16 cellular contexts compared by ENCODE assay signal in the genomic region with DNA sequence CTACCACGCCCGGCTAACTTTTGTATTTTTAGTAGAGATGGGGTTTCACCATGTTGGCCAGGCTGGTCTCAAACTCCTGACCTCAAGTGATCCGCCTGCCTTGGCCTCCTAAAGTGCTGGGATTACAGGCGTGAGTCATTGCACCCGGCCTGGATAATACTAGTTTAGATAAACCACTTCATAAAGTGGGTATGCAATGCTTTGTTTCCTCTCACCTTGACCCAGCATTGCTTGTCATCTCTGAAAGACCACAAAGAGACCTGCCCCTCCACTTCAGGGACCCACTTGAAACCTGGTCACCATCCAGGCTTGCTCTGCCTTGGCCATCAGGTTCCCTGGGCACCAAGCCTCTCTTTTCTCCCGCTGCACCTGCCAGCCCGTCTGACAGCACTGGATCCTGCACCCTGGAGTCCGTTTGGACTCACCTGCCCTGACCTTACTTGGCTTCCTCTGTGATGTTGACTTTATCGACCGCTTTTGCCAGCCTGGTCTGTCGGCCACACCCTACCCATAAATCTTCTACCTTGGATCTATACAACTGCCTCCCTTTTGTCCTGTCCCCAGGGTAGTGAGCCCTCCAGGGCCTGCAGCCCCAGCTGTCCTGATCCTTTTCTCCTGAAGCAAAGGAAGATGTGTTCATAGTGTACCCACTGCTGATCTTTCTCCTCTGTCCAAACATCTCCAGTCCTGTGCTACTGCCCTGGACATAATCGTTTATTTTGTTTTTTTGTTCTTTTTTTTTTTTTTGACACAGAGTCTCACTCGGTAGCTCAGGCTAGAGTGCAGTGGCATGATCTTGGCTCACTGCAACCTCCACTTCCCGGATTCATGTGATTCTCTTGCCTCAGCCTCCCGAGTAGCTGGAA. TPM values are rescaled to one million over a fixed set of nuclear protein-coding genes. Genes with fewer than 3 reads are reported as not detected.
DNase-seq lines count a peak whose midpoint lies in the region; ATAC-seq and TF ChIP-seq lines count a peak whose summit lies in the region.
"Had no signal": no experiment of that assay in that cellular context is flagged by ENCODE, and none has a peak within 500 bp of the region (broad histone marks: within the 10 kb centered on the region; RNA-seq: fewer than 3 reads in every experiment).

No MANE protein-coding gene starts in this region.

- H3K36me3 Mint-ChIP-seq in activated naive CD8-positive, alpha-beta T cell treated with anti-CD3 and anti-CD28 coated beads for 36 hours: no peaks in the 10 kb centered on the region
- H3K36me3 Mint-ChIP-seq: activated naive CD4-positive, alpha-beta T cell treated with anti-CD3 and anti-CD28 coated beads, Interleukin-2, amount 10 ng/mL, durations not matched to agents 7 days and 5 days had no signal

- H3K4me3 ChIP-seq in left ventricle myocardium inferior (no peak overlapping the region), upper lobe of right lung (no peak overlapping the region)
- H3K4me3 ChIP-seq in effector memory CD4-positive, alpha-beta T cell (ENCODE audit: insufficient read depth, low read depth, low read length, poor library complexity, severe bottlenecking): no peak overlapping the region
- H3K4me3 ChIP-seq: tibial nerve had no signal

- no peaks in the 10 kb centered on the region for H3K4me1 ChIP-seq in left ventricle myocardium inferior
- H3K4me1 ChIP-seq in upper lobe of right lung: no peaks in the 10 kb centered on the region
- no peaks in the 10 kb centered on the region for H3K4me1 ChIP-seq in effector memory CD4-positive, alpha-beta T cell (ENCODE audit: control insufficient read depth, insufficient read depth, low read length, poor library complexity, severe bottlenecking)
- H3K4me1 ChIP-seq: tibial nerve had no signal

- no peak overlapping the region for H3K27ac Mint-ChIP-seq in activated naive CD8-positive, alpha-beta T cell treated with anti-CD3 and anti-CD28 coated beads for 36 hours
- H3K27ac Mint-ChIP-seq: activated CD8-positive, alpha-beta T cell treated with anti-CD3 and anti-CD28 coated beads, Interleukin-2, amount 10 ng/mL, durations not matched to agents 7 days and 5 days; activated naive CD4-positive, alpha-beta T cell treated with anti-CD3 and anti-CD28 coated beads, Interleukin-2, amount 10 ng/mL, durations not matched to agents 7 days and 5 days; HFFc6 had no signal

- intact Hi-C loops in Right ventricle myocardium superior (cut with DNase I): no loop called here
- intact Hi-C loops in left ventricle myocardium inferior (cut with micrococcal nuclease): no loop called here
- intact Hi-C loops in left colon (cut with DNase I, micrococcal nuclease): no loop called here
- intact Hi-C loops in upper lobe of right lung (cut with DNase I): no loop called here

- H3K27me3 ChIP-seq in left ventricle myocardium inferior (ENCODE audit: low read depth) (peaks cover 10% of the 10 kb centered on the region), upper lobe of right lung (no peaks in the 10 kb centered on the region)
- no peaks in the 10 kb centered on the region for H3K27me3 ChIP-seq in effector memory CD4-positive, alpha-beta T cell (replicated peaks; ENCODE audit: control insufficient read depth, insufficient read depth, low read length, poor library complexity, severe bottlenecking)
- H3K27me3 ChIP-seq: tibial nerve had no signal

- peaks cover 5% of the 10 kb centered on the region for H3K4me1 Mint-ChIP-seq in activated naive CD8-positive, alpha-beta T cell treated with anti-CD3 and anti-CD28 coated beads for 36 hours
- H3K4me1 Mint-ChIP-seq: activated naive CD4-positive, alpha-beta T cell treated with anti-CD3 and anti-CD28 coated beads, Interleukin-2, amount 10 ng/mL, durations not matched to agents 7 days and 5 days had no signal

- DNase-seq in Right ventricle myocardium superior: no peak
- DNase-seq in left ventricle myocardium inferior: no peak
- peak; percentile 98 for DNase-seq in NCI-H510A (lab: John Stamatoyannopoulos, UW)
- DNase-seq in left colon: peak; percentile 59 to 81
- DNase-seq in upper lobe of right lung: peak; percentile 89
- DNase-seq in NCI-H446 (lab: John Stamatoyannopoulos, UW): no peak
- DNase-seq in activated naive CD8-positive, alpha-beta T cell treated with anti-CD3 and anti-CD28 coated beads for 36 hours: no peak
- no peak for DNase-seq in effector memory CD4-positive, alpha-beta T cell
- DNase-seq: activated CD8-positive, alpha-beta T cell treated with anti-CD3 and anti-CD28 coated beads, Interleukin-2, amount 10 ng/mL, durations not matched to agents 7 days and 5 days; activated naive CD4-positive, alpha-beta T cell treated with anti-CD3 and anti-CD28 coated beads, Interleukin-2, amount 10 ng/mL, durations not matched to agents 7 days and 5 days; HFFc6; T-helper 2 cell had no signal

- no peak overlapping the region for H3K27ac ChIP-seq in left ventricle myocardium inferior (replicated peaks)
- H3K27ac ChIP-seq in upper lobe of right lung: no peak overlapping the region
- H3K27ac ChIP-seq in effector memory CD4-positive, alpha-beta T cell (ENCODE audit: insufficient read depth, low read length, poor library complexity, severe bottlenecking): no peak overlapping the region
- H3K27ac ChIP-seq: KMS-11, tibial nerve had no signal

- H3K4me3 Mint-ChIP-seq in activated naive CD8-positive, alpha-beta T cell treated with anti-CD3 and anti-CD28 coated beads for 36 hours: no peak overlapping the region
- H3K4me3 Mint-ChIP-seq: activated CD8-positive, alpha-beta T cell treated with anti-CD3 and anti-CD28 coated beads, Interleukin-2, amount 10 ng/mL, durations not matched to agents 7 days and 5 days; activated naive CD4-positive, alpha-beta T cell treated with anti-CD3 and anti-CD28 coated beads, Interleukin-2, amount 10 ng/mL, durations not matched to agents 7 days and 5 days; HFFc6 had no signal

- H3K27me3 Mint-ChIP-seq in activated naive CD8-positive, alpha-beta T cell treated with anti-CD3 and anti-CD28 coated beads for 36 hours: no peaks in the 10 kb centered on the region

- TF ChIP-seq CTCF in left ventricle myocardium inferior (IDR thresholded peaks at IDR 0.05; ENCODE audit: borderline replicate concordance) (no peak), upper lobe of right lung (IDR thresholded peaks at IDR 0.05) (no peak)

- no peaks in the 10 kb centered on the region for H3K36me3 ChIP-seq in left ventricle myocardium inferior
- no peaks in the 10 kb centered on the region for H3K36me3 ChIP-seq in upper lobe of right lung
- no peaks in the 10 kb centered on the region for H3K36me3 ChIP-seq in effector memory CD4-positive, alpha-beta T cell (ENCODE audit: control insufficient read depth, insufficient read depth, low read length)
- H3K36me3 ChIP-seq: tibial nerve had no signal

- no peaks in the 10 kb centered on the region for H3K9me3 ChIP-seq in left ventricle myocardium inferior (replicated peaks)
- H3K9me3 ChIP-seq in upper lobe of right lung: no peaks in the 10 kb centered on the region
- H3K9me3 ChIP-seq in effector memory CD4-positive, alpha-beta T cell (ENCODE audit: control insufficient read depth, low read length): no peaks in the 10 kb centered on the region
- H3K9me3 ChIP-seq: tibial nerve had no signal

- no peaks in the 10 kb centered on the region for H3K9me3 Mint-ChIP-seq in activated naive CD8-positive, alpha-beta T cell treated with anti-CD3 and anti-CD28 coated beads for 36 hours
- H3K9me3 Mint-ChIP-seq: activated naive CD4-positive, alpha-beta T cell treated with anti-CD3 and anti-CD28 coated beads, Interleukin-2, amount 10 ng/mL, durations not matched to agents 7 days and 5 days; HFFc6 had no signal

- ATAC-seq in Right ventricle myocardium superior (ENCODE audit: poor library complexity): peak; percentile 69
- ATAC-seq in left colon: peak; percentile 86
- peak; percentile 87 for ATAC-seq in upper lobe of right lung
- ATAC-seq: activated CD8-positive, alpha-beta T cell treated with anti-CD3 and anti-CD28 coated beads, Interleukin-2, amount 10 ng/mL, durations not matched to agents 7 days and 5 days had no signal

RNA-seq across cellular contexts. Expression of a gene that starts 12.7 kb away (rescaled TPM):
- total RNA-seq in Right ventricle myocardium superior (not detected), left ventricle myocardium inferior (not detected), left colon (1,000 to 10,000 TPM; 1,315 to 1,793 TPM), upper lobe of right lung (not detected)
- total RNA-seq in activated naive CD8-positive, alpha-beta T cell treated with anti-CD3 and anti-CD28 coated beads for 36 hours: not detected
- total RNA-seq: activated CD8-positive, alpha-beta T cell treated with anti-CD3 and anti-CD28 coated beads, Interleukin-2, amount 10 ng/mL, durations not matched to agents 7 days and 5 days; fibroblast of lung; HFFc6; myocyte; tibial nerve had no signal

RNA-seq across cellular contexts. Expression of a gene that starts 19.6 kb away (rescaled TPM):
- 0.65 TPM for total RNA-seq in Right ventricle myocardium superior
- total RNA-seq in left ventricle myocardium inferior: 0.63 TPM
- 1 to 10 TPM; 1.6 to 3.2 TPM for total RNA-seq in left colon
- total RNA-seq in upper lobe of right lung: 7.3 TPM
- 10 to 100 TPM; 17.3 to 19.1 TPM for total RNA-seq in activated naive CD8-positive, alpha-beta T cell treated with anti-CD3 and anti-CD28 coated beads for 36 hours
- total RNA-seq: fibroblast of lung, HFFc6, myocyte had no signal

RNA-seq across cellular contexts. Expression of a gene that starts 25.2 kb away (rescaled TPM):
- total RNA-seq in Right ventricle myocardium superior (59.8 TPM), left ventricle myocardium inferior (46.9 TPM), left colon (10 to 100 TPM; 53.0 to 55.2 TPM), upper lobe of right lung (19.8 TPM)
- 100 to 1,000 TPM; 145 to 150 TPM for total RNA-seq in activated naive CD8-positive, alpha-beta T cell treated with anti-CD3 and anti-CD28 coated beads for 36 hours

RNA-seq across cellular contexts. Expression of a gene that starts 40.9 kb away (rescaled TPM):
- 74.0 TPM for total RNA-seq in Right ventricle myocardium superior
- total RNA-seq in left ventricle myocardium inferior: 77.6 TPM
- total RNA-seq in left colon: 100 to 1,000 TPM; 252 to 365 TPM
- total RNA-seq in upper lobe of right lung: 148 TPM
- total RNA-seq in activated naive CD8-positive, alpha-beta T cell treated with anti-CD3 and anti-CD28 coated beads for 36 hours: 100 to 1,000 TPM; 427 to 438 TPM

RNA-seq across cellular contexts. Expression of a gene that starts 46.6 kb away (rescaled TPM):
- total RNA-seq in Right ventricle myocardium superior (3.3 TPM), left ventricle myocardium inferior (2.1 TPM), left colon (1 to 10 TPM; 1.3 to 2.0 TPM), upper lobe of right lung (2.7 TPM)
- 1 to 10 TPM in 1 of 2 experiments, under 1 TPM in 1; 0.52 to 1.3 TPM for total RNA-seq in activated naive CD8-positive, alpha-beta T cell treated with anti-CD3 and anti-CD28 coated beads for 36 hours

Comparison
In these comparisons a context has a peak if more than half of its experiments do, and no peak if none do; other contexts are left out.
1. DNase-seq: peak in NCI-H510A (single experiment), left colon (2 of 2) and upper lobe of right lung (single experiment); none in Right ventricle myocardium superior (single experiment), left ventricle myocardium inferior (single experiment), NCI-H446 (0 of 2), activated naive CD8-positive, alpha-beta T cell treated with anti-CD3 and anti-CD28 coated beads for 36 hours (single experiment) and effector memory CD4-positive, alpha-beta T cell (0 of 3).
2. RNA of a gene that starts 12.7 kb away (total RNA-seq): 1,315 to 1,793 TPM in left colon; not detected in upper lobe of right lung (single experiment), not detected in left ventricle myocardium inferior (single experiment), not detected in Right ventricle myocardium superior (single experiment) and not detected in activated naive CD8-positive, alpha-beta T cell treated with anti-CD3 and anti-CD28 coated beads for 36 hours; every median in the first group is over 1,000 times any median in the second.
3. Peak in every context shown above with its lines, with median percentiles within 50 percentile points of each other: ATAC-seq.